17 cellular contexts compared by ENCODE assay signal in the genomic region with DNA sequence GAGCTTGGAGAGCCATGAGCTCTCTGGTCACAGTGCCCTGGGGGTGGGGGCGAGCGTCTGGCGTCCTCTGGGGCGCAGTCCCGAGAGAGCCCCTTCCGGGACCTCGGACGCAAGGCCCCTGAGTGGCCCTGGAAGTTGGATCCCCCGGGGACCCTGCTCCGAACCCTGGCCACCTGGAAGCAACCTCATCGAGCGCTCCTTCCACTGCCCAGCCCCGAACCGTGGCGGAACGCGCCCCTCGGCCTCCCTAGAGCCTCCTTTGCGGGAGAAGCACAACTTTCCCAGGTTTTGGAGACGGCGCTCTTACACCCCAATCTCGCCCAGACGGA. TPM values are rescaled to one million over a fixed set of nuclear protein-coding genes. Genes with fewer than 3 reads are reported as not detected.
DNase-seq lines count a peak whose midpoint lies in the region; ATAC-seq and TF ChIP-seq lines count a peak whose summit lies in the region.
"Had no signal": no experiment of that assay in that cellular context is flagged by ENCODE, and none has a peak within 500 bp of the region (broad histone marks: within the 10 kb centered on the region; RNA-seq: fewer than 3 reads in every experiment).

No MANE protein-coding gene starts in this region.

- H3K4me1 ChIP-seq in endodermal cell (ENCODE audit: control insufficient read depth, insufficient read depth, low read length) = no peaks in the 10 kb centered on the region
- no peaks in the 10 kb centered on the region for H3K4me1 ChIP-seq in lower lobe of right lung
- H3K4me1 ChIP-seq in suprapubic skin = peaks cover 15% of the 10 kb centered on the region
- no peaks in the 10 kb centered on the region for H3K4me1 ChIP-seq in naive thymus-derived CD4-positive, alpha-beta T cell (ENCODE audit: control insufficient read depth in 2 of 2, insufficient read depth in 2 of 2, low read length in 2 of 2)

- intact Hi-C loops in lower lobe of right lung (cut with DNase I) = no loop called here
- intact Hi-C loops in naive thymus-derived CD4-positive, alpha-beta T cell (cut with micrococcal nuclease) = no loop called here

- TF ChIP-seq EP300 in suprapubic skin (IDR thresholded peaks at IDR 0.05) = no peak

- CTCF ChIA-PET in naive thymus-derived CD4-positive, alpha-beta T cell (lab: Charles Lee) = no interaction called here

- no peaks in the 10 kb centered on the region for H3K9me3 Mint-ChIP-seq in endodermal cell
- H3K9me3 Mint-ChIP-seq in naive thymus-derived CD4-positive, alpha-beta T cell = peaks cover 0 to 8% (median 0%) of the 10 kb centered on the region in 11 donors
- H3K9me3 Mint-ChIP-seq: effector memory CD8-positive, alpha-beta T cell had no signal

- ATAC-seq in lower lobe of right lung = no peak
- no peak for ATAC-seq in naive thymus-derived CD4-positive, alpha-beta T cell
- no peak for ATAC-seq in GM18520 (IDR thresholded peaks at IDR 0.05; ENCODE audit: unreplicated experiment)
- ATAC-seq: effector memory CD8-positive, alpha-beta T cell had no signal

- no peak overlapping the region for H3K27ac Mint-ChIP-seq in endodermal cell
- H3K27ac Mint-ChIP-seq in naive thymus-derived CD4-positive, alpha-beta T cell = no peak overlapping the region
- H3K27ac Mint-ChIP-seq: activated naive CD8-positive, alpha-beta T cell; effector memory CD8-positive, alpha-beta T cell had no signal

- peaks cover 2% of the 10 kb centered on the region for H3K4me1 Mint-ChIP-seq in endodermal cell
- H3K4me1 Mint-ChIP-seq in naive thymus-derived CD4-positive, alpha-beta T cell = peaks cover 0 to 8% (median 0%) of the 10 kb centered on the region in 7 donors

- H3K9ac ChIP-seq in endodermal cell (ENCODE audit: extremely low read depth, low read length, poor library complexity, severe bottlenecking) = no peak overlapping the region

- H3K36me3 ChIP-seq in endodermal cell (ENCODE audit: control insufficient read depth, insufficient read depth, low read length) = no peaks in the 10 kb centered on the region
- H3K36me3 ChIP-seq in lower lobe of right lung = no peaks in the 10 kb centered on the region
- H3K36me3 ChIP-seq in suprapubic skin = no peaks in the 10 kb centered on the region
- no peaks in the 10 kb centered on the region for H3K36me3 ChIP-seq in naive thymus-derived CD4-positive, alpha-beta T cell (ENCODE audit: control insufficient read depth in 2 of 3, insufficient read depth in 3 of 3, low read length in 3 of 3)

- DNase-seq in DMS79 (lab: John Stamatoyannopoulos, UW) = peak; percentile 23
- no peak for DNase-seq in DMS79 treated with DMSO at 0.1 percent for 48 hours (lab: John Stamatoyannopoulos, UW)
- DNase-seq in endodermal cell = no peak
- DNase-seq in lower lobe of right lung = no peak
- no peak for DNase-seq in suprapubic skin (ENCODE audit: low spot score in 2 of 2)
- no peak for DNase-seq in stimulated activated CD4-positive, alpha-beta T cell treated with anti-CD3 and anti-CD28 coated beads, Interleukin-15, amount 100 ng/mL, for 24 hours
- no peak for DNase-seq in naive thymus-derived CD4-positive, alpha-beta T cell
- DNase-seq: activated CD4-positive, alpha-beta T cell treated with anti-CD3 and anti-CD28 coated beads, Interleukin-2, amount 50 U/mL, for 1 hour; C1 segment of cervical spinal cord; DMS53; effector memory CD8-positive, alpha-beta T cell; foreskin melanocyte; NCI-H2029 treated with DMSO at 0.1 percent for 48 hours; OCI-M1 had no signal

- TF ChIP-seq CTCF in endodermal cell (conservative IDR thresholded peaks at IDR 0.05) (no peak), lower lobe of right lung (IDR thresholded peaks at IDR 0.05) (no peak), suprapubic skin (IDR thresholded peaks at IDR 0.05) (no peak)

- no peaks in the 10 kb centered on the region for H3K9me3 ChIP-seq in endodermal cell (ENCODE audit: control insufficient read depth, low read length)
- no peaks in the 10 kb centered on the region for H3K9me3 ChIP-seq in lower lobe of right lung
- no peaks in the 10 kb centered on the region for H3K9me3 ChIP-seq in suprapubic skin
- no peaks in the 10 kb centered on the region for H3K9me3 ChIP-seq in naive thymus-derived CD4-positive, alpha-beta T cell (ENCODE audit: control insufficient read depth in 2 of 3, low read length in 3 of 3)

- H3K4me3 Mint-ChIP-seq in endodermal cell = peak overlapping the region; percentile 69
- H3K4me3 Mint-ChIP-seq in naive thymus-derived CD4-positive, alpha-beta T cell = no peak overlapping the region
- H3K4me3 Mint-ChIP-seq: activated naive CD8-positive, alpha-beta T cell; effector memory CD8-positive, alpha-beta T cell had no signal

- TF ChIP-seq POLR2A in suprapubic skin (IDR thresholded peaks at IDR 0.05) = no peak

- POLR2A ChIA-PET in naive thymus-derived CD4-positive, alpha-beta T cell (lab: Charles Lee) = no interaction called here

- H3K27ac ChIP-seq in endodermal cell (ENCODE audit: low read depth, low read length) = no peak overlapping the region
- H3K27ac ChIP-seq in lower lobe of right lung = no peak overlapping the region
- H3K27ac ChIP-seq in suprapubic skin = no peak overlapping the region
- no peak overlapping the region for H3K27ac ChIP-seq in naive thymus-derived CD4-positive, alpha-beta T cell (ENCODE audit: low read depth, low read length)
- H3K27ac ChIP-seq: 22Rv1 had no signal

- no peaks in the 10 kb centered on the region for H3K36me3 Mint-ChIP-seq in endodermal cell (ENCODE audit: low read depth)
- peaks cover 0 to 9% (median 0%) of the 10 kb centered on the region in 5 donors for H3K36me3 Mint-ChIP-seq in naive thymus-derived CD4-positive, alpha-beta T cell
- H3K36me3 Mint-ChIP-seq: activated naive CD8-positive, alpha-beta T cell had no signal

- H3K4me3 ChIP-seq in endodermal cell (ENCODE audit: low read length) (peak overlapping the region; percentile 81), lower lobe of right lung (peak overlapping the region; percentile 40), suprapubic skin (peak overlapping the region; percentile 57)
- H3K4me3 ChIP-seq in naive thymus-derived CD4-positive, alpha-beta T cell (ENCODE audit: low read length) = no peak overlapping the region

- H3K27me3 ChIP-seq in endodermal cell (ENCODE audit: control insufficient read depth, insufficient read depth, low read length, poor library complexity, severe bottlenecking) (peaks cover 88% of the 10 kb centered on the region), lower lobe of right lung (ENCODE audit: low read depth) (peaks cover 67% of the 10 kb centered on the region), suprapubic skin (peaks cover 82% of the 10 kb centered on the region)
- H3K27me3 ChIP-seq in naive thymus-derived CD4-positive, alpha-beta T cell (ENCODE audit: control insufficient read depth in 2 of 2, insufficient read depth in 2 of 2, low read length in 2 of 2) = no peaks in the 10 kb centered on the region

- 1% methylated on average over 19 to 23 of the region's 23 CpGs for WGBS in endodermal cell (ENCODE audit: insufficient coverage in 1 of 2, insufficient read length in 1 of 2), 2 experiments
- 1% methylated on average over 16 of the region's 23 CpGs for WGBS in suprapubic skin

- peaks cover 88% of the 10 kb centered on the region for H3K27me3 Mint-ChIP-seq in endodermal cell (ENCODE audit: insufficient read depth)
- peaks cover 34 to 69% (median 52%) of the 10 kb centered on the region in 5 donors for H3K27me3 Mint-ChIP-seq in naive thymus-derived CD4-positive, alpha-beta T cell

RNA-seq across cellular contexts. Expression of gene NOS1, which starts 1.2 kb away (rescaled TPM):
- under 1 TPM; 0.33 to 0.88 TPM for total RNA-seq in endodermal cell
- polyA plus RNA-seq in endodermal cell (2013, experiment 1 of 2) = 0.25 TPM
- 0.17 TPM for polyA plus RNA-seq in endodermal cell (2013, experiment 2 of 2)
- total RNA-seq in lower lobe of right lung = 3.5 TPM
- 10 to 100 TPM in 3 of 4 donors, 1 to 10 TPM in 1; 6.6 to 15.4 (median 12.0) TPM for total RNA-seq in suprapubic skin
- not detected for total RNA-seq in naive thymus-derived CD4-positive, alpha-beta T cell
- polyA plus RNA-seq in naive thymus-derived CD4-positive, alpha-beta T cell = not detected
